In the genomic region with DNA sequence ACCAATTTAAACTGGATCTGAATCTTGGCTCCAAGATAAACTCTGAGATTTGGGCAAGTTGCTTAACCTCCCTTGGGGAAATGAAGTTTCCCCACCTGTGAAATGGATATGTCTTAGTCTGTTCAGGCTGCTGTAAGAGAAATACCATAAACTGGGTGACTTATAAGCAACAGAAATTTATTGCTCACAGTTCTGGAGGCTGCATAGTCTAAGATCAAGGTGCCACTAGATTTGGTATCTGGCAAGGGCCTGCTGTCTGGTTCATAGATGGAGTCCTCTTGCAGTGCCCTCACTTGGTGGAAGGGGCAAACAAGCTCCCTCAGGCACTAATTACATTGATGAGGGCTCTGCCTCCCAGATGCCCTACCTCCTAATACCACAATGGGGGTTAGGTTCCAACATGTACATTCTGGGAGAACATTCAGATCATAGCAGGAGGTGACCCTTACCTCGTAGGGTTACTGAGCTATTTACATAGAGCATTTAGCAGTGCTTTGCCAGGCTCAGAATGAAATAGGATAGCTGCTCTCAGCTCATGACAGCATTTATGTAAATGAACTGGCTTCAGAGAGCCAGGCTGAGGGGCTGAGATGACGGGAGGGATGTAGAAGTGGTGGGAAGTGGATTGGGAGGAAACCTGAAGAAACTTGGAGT, we compare ENCODE assay signal across 17 cellular contexts.
DNase-seq lines count a peak whose midpoint lies in the region; ATAC-seq and TF ChIP-seq lines count a peak whose summit lies in the region.
"Had no signal": no experiment of that assay in that cellular context is flagged by ENCODE, and none has a peak within 500 bp of the region (broad histone marks: within the 10 kb centered on the region; RNA-seq: fewer than 3 reads in every experiment).

No MANE protein-coding gene starts in this region.

- no peak for TF ChIP-seq POLR2A in thyroid gland (IDR thresholded peaks at IDR 0.05)

- CTCF ChIA-PET in CD4-positive, alpha-beta T cell (lab: Charles Lee) = no interaction called here

- H3K4me1 Mint-ChIP-seq in CD4-positive, alpha-beta T cell (ENCODE audit: low read depth) = no peaks in the 10 kb centered on the region

- H3K36me3 ChIP-seq in thyroid gland = no peaks in the 10 kb centered on the region
- no peaks in the 10 kb centered on the region for H3K36me3 ChIP-seq in SJCRH30

- POLR2A ChIA-PET in CD4-positive, alpha-beta T cell (lab: Charles Lee) = no interaction called here

- H3K4me3 Mint-ChIP-seq in CD4-positive, alpha-beta T cell = no peak overlapping the region
- H3K4me3 Mint-ChIP-seq: activated CD4-positive, alpha-beta T cell treated with anti-CD3 and anti-CD28 coated beads, Interleukin-2, amount 10 ng/mL, durations not matched to agents 24 days and 14 days; activated naive CD8-positive, alpha-beta T cell treated with anti-CD3 and anti-CD28 coated beads, Interleukin-2, amount 50 U/mL, for 24 hours; activated T-cell treated with anti-CD3 and anti-CD28 coated beads, Interleukin-2, amount 50 U/mL, for 24 hours had no signal

- H3K27me3 ChIP-seq in dorsolateral prefrontal cortex (no peaks in the 10 kb centered on the region), thyroid gland (no peaks in the 10 kb centered on the region), SJCRH30 (peaks cover 21% of the 10 kb centered on the region)
- no peaks in the 10 kb centered on the region for H3K27me3 ChIP-seq in CD4-positive, alpha-beta T cell (ENCODE audit: control insufficient read depth, insufficient read depth, low read length)

- H3K4me1 ChIP-seq in thyroid gland (peaks cover 0 to 5% of the 10 kb centered on the region in 2 donors), SJCRH30 (no peaks in the 10 kb centered on the region)

- no peaks in the 10 kb centered on the region for H3K9me3 Mint-ChIP-seq in CD4-positive, alpha-beta T cell
- H3K9me3 Mint-ChIP-seq: activated CD4-positive, alpha-beta T cell treated with anti-CD3 and anti-CD28 coated beads, Interleukin-2, amount 10 ng/mL, durations not matched to agents 24 days and 14 days; activated naive CD8-positive, alpha-beta T cell treated with anti-CD3 and anti-CD28 coated beads, Interleukin-2, amount 50 U/mL, for 24 hours; activated T-cell treated with anti-CD3 and anti-CD28 coated beads, Interleukin-2, amount 50 U/mL, for 24 hours; H9 had no signal

- TF ChIP-seq CTCF in dorsolateral prefrontal cortex (IDR thresholded peaks at IDR 0.05 in 54 of 56, conservative IDR thresholded peaks at IDR 0.05 in 2 of 56; ENCODE audit: low read depth in 1 of 56, partially characterized antibody in 56 of 56) (no peak), thyroid gland (IDR thresholded peaks at IDR 0.05) (no peak)
- TF ChIP-seq CTCF in CD4-positive, alpha-beta T cell (IDR thresholded peaks at IDR 0.05) = no peak

- H3K9me3 ChIP-seq in thyroid gland (no peaks in the 10 kb centered on the region), SJCRH30 (replicated peaks) (no peaks in the 10 kb centered on the region)
- no peaks in the 10 kb centered on the region for H3K9me3 ChIP-seq in CD4-positive, alpha-beta T cell (ENCODE audit: control insufficient read depth, low read length)

- no peak for ATAC-seq in CD4-positive, alpha-beta T cell (ENCODE audit: poor library complexity)
- ATAC-seq: activated naive CD8-positive, alpha-beta T cell treated with anti-CD3 and anti-CD28 coated beads, Interleukin-2, amount 50 U/mL, for 24 hours had no signal

- H3K36me3 Mint-ChIP-seq in CD4-positive, alpha-beta T cell (ENCODE audit: low read depth) = no peaks in the 10 kb centered on the region

- no peaks in the 10 kb centered on the region for H3K27me3 Mint-ChIP-seq in CD4-positive, alpha-beta T cell
- H3K27me3 Mint-ChIP-seq: activated naive CD8-positive, alpha-beta T cell treated with anti-CD3 and anti-CD28 coated beads, Interleukin-2, amount 50 U/mL, for 24 hours; activated T-cell treated with anti-CD3 and anti-CD28 coated beads, Interleukin-2, amount 50 U/mL, for 24 hours had no signal

- H3K27ac Mint-ChIP-seq in CD4-positive, alpha-beta T cell = no peak overlapping the region
- H3K27ac Mint-ChIP-seq: activated CD4-positive, alpha-beta T cell treated with anti-CD3 and anti-CD28 coated beads, Interleukin-2, amount 10 ng/mL, durations not matched to agents 24 days and 14 days; activated naive CD8-positive, alpha-beta T cell treated with anti-CD3 and anti-CD28 coated beads, Interleukin-2, amount 50 U/mL, for 24 hours; activated T-cell treated with anti-CD3 and anti-CD28 coated beads, Interleukin-2, amount 50 U/mL, for 24 hours had no signal

- DNase-seq in NCI-H1694 treated with DMSO at 0.1 percent for 48 hours (lab: John Stamatoyannopoulos, UW) (peak; percentile 37), NCI-H1694 (lab: John Stamatoyannopoulos, UW) (no peak), NCI-H510A treated with DMSO at 0.1 percent for 48 hours (lab: John Stamatoyannopoulos, UW) (peak; percentile 93), dorsolateral prefrontal cortex (no peak), thyroid gland (no peak), SJCRH30 (no peak), activated gamma-delta T cell (lab: John Stamatoyannopoulos, UW) (no peak)
- no peak for DNase-seq in CD4-positive, alpha-beta T cell
- DNase-seq: activated CD4-positive, alpha-beta T cell treated with anti-CD3 and anti-CD28 coated beads, Interleukin-2, amount 10 ng/mL, durations not matched to agents 24 days and 14 days; activated naive CD8-positive, alpha-beta T cell treated with anti-CD3 and anti-CD28 coated beads, Interleukin-2, amount 50 U/mL, for 24 hours; activated T-cell treated with anti-CD3 and anti-CD28 coated beads, Interleukin-2, amount 50 U/mL, for 24 hours; cerebellar nuclear complex; glutamatergic neuron; H9; kidney glomerular epithelial cell; stimulated activated CD4-positive, alpha-beta T cell treated with anti-CD3 and anti-CD28 coated beads, Interleukin-4, amount 100 ng/mL, for 1 hour had no signal

- H3K27ac ChIP-seq in dorsolateral prefrontal cortex = peak overlapping the region in 50 of 59 donors; percentile 21 to 96 (median 76)
- H3K27ac ChIP-seq in thyroid gland = peak overlapping the region in 2 of 3 donors; percentile 64 to 66
- H3K27ac ChIP-seq in SJCRH30 = no peak overlapping the region
- H3K27ac ChIP-seq in CD4-positive, alpha-beta T cell (ENCODE audit: low read depth, low read length) = no peak overlapping the region
- H3K27ac ChIP-seq: KMS-11 had no signal

- H3K4me3 ChIP-seq in dorsolateral prefrontal cortex (no peak overlapping the region), thyroid gland (replicated peaks in 1 of 3) (no peak overlapping the region), SJCRH30 (no peak overlapping the region)

- 87 to 90% methylated on average over 2 of the region's 2 CpGs for WGBS in thyroid gland, 2 donors

- intact Hi-C loops in dorsolateral prefrontal cortex (cut with DNase I) (no loop called here), thyroid gland (cut with DNase I) (loop anchor here (10.0 kb wide), 1 partner anchor 78 kb away; no protein-coding TSS in a partner anchor)
- intact Hi-C loops in CD4-positive, alpha-beta T cell (cut with DNase I, micrococcal nuclease) = no loop called here

Comparison
In these comparisons a context has a peak if more than half of its experiments do, and no peak if none do; other contexts are left out.
1. DNase-seq: peak in NCI-H1694 treated with DMSO at 0.1 percent for 48 hours (single experiment) and NCI-H510A treated with DMSO at 0.1 percent for 48 hours (single experiment); none in NCI-H1694 (single experiment), dorsolateral prefrontal cortex (0 of 10), thyroid gland (0 of 2), SJCRH30 (0 of 2), activated gamma-delta T cell (single experiment) and CD4-positive, alpha-beta T cell (0 of 10).
2. H3K27ac ChIP-seq: peak in dorsolateral prefrontal cortex (50 of 59) and thyroid gland (2 of 3); none in SJCRH30 (single experiment) and CD4-positive, alpha-beta T cell (single experiment).